Comparison of ENCODE assay signal across 18 cellular contexts in the genomic region with DNA sequence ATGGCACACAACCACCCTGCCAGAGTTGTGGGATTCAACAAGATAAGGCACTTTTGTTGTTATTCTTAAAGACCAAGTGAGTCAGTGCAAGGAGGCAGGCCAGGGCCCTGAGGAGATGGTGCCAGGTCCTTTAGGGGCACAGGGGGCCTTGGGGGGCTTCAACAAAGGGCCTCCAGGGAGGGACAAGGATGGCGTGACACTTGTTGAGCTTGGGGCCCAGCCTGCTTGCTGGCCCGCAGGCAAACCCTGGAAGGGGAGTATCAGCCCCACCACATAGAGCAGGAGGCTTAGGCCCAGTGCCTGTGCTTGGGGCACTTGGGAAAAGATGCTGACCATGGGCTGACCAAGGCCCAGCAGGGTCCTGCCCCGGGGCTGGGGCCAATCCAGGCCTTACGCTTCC.
"Had no signal": no experiment of that assay in that cellular context is flagged by ENCODE, and none has a peak within 500 bp of the region (broad histone marks: within the 10 kb centered on the region; RNA-seq: fewer than 3 reads in every experiment).

No MANE protein-coding gene starts in this region.

- H3K36me3 ChIP-seq: cardiac muscle cell, gastroesophageal sphincter had no signal

- H3K27ac Mint-ChIP-seq: type B pancreatic cell had no signal

- H3K4me3 Mint-ChIP-seq: naive thymus-derived CD4-positive, alpha-beta T cell; stimulated activated naive CD8-positive, alpha-beta T cell treated with anti-CD3 and anti-CD28 coated beads, Interleukin-15, Interleukin-2, amounts not matched to agents 100 ng/mL and 50 ng/mL, for 24 hours; type B pancreatic cell had no signal

- H3K36me3 Mint-ChIP-seq: T-cell, type B pancreatic cell had no signal

- H3K9me3 Mint-ChIP-seq: naive thymus-derived CD4-positive, alpha-beta T cell; stimulated activated naive CD8-positive, alpha-beta T cell treated with anti-CD3 and anti-CD28 coated beads, Interleukin-15, Interleukin-2, amounts not matched to agents 100 ng/mL and 50 ng/mL, for 24 hours; T-cell; type B pancreatic cell had no signal

- H3K27me3 Mint-ChIP-seq: stimulated activated naive CD8-positive, alpha-beta T cell treated with anti-CD3 and anti-CD28 coated beads, Interleukin-15, Interleukin-2, amounts not matched to agents 100 ng/mL and 50 ng/mL, for 24 hours had no signal

- FAIRE-seq: colon, endometrium, islet of Langerhans, TTC549 had no signal

- H3K9me3 ChIP-seq: gastroesophageal sphincter had no signal

- ATAC-seq: gastroesophageal sphincter; left colon; naive thymus-derived CD4-positive, alpha-beta T cell; right cardiac atrium; T-cell had no signal

- H3K4me3 ChIP-seq: cardiac muscle cell, gastroesophageal sphincter, lung, SK-N-MC, skin epidermis had no signal

- DNase-seq: activated CD4-positive, alpha-beta T cell treated with anti-CD3 and anti-CD28 coated beads, Interleukin-2, amount 50 U/mL, for 4 hours; left colon; naive thymus-derived CD4-positive, alpha-beta T cell; occipital lobe; stimulated activated CD4-positive, alpha-beta T cell treated with anti-CD3 and anti-CD28 coated beads, Interleukin-4, amount 100 ng/mL, for 24 hours; T-cell had no signal

- H3K27ac ChIP-seq: cardiac muscle cell, gastroesophageal sphincter, SK-N-MC, skin epidermis had no signal
